ENCODE assay signal across 22 cellular contexts in the genomic region with DNA sequence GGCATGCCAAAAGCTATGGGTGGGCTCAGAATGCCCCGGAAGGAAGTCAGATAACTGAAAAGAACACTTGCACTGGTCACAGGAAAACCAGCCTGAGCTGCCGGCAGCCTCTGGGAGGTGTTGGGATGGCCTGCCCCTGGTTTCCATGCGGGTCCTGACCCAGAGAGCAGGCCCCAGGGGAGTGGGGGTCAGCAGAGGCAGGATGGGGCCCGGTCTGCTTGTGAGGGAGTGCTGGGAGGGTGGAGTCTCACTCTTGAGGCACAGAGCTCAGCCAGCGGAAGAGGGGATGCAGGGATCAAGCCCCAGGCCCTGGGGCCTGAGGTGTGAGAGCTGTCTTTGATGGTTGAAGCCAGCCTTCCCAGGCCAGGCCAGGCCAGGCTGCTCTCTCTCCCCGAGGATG. TPM values are rescaled to one million over a fixed set of nuclear protein-coding genes. Genes with fewer than 3 reads are reported as not detected.
DNase-seq lines count a peak whose midpoint lies in the region; ATAC-seq and TF ChIP-seq lines count a peak whose summit lies in the region.
"Had no signal": no experiment of that assay in that cellular context is flagged by ENCODE, and none has a peak within 500 bp of the region (broad histone marks: within the 10 kb centered on the region; RNA-seq: fewer than 3 reads in every experiment).

No MANE protein-coding gene starts in this region.

- no peaks in the 10 kb centered on the region for H3K9me3 ChIP-seq in lower lobe of right lung
- H3K9me3 ChIP-seq in OCI-LY7 (ENCODE audit: low read length): no peaks in the 10 kb centered on the region
- H3K9me3 ChIP-seq: BLaER1 had no signal

- POLR2A ChIA-PET in naive thymus-derived CD8-positive, alpha-beta T cell (lab: Charles Lee): interaction anchor here (0.6 to 1.2 kb wide), 3 partner anchors 18 to 53 kb away, joined by 3 to 6 read pairs (median 3); partner anchors contain the start of gene ARPC4
- POLR2A ChIA-PET in OCI-LY7 (lab: Charles Lee): interaction anchor here (0.6 kb wide), 1 partner anchor 34 kb away, joined by 3 read pairs; no protein-coding TSS in a partner anchor

- no peaks in the 10 kb centered on the region for H3K27me3 Mint-ChIP-seq in stimulated activated memory B cell treated with anti-CD40 and anti-IgM and Interleukin-4, amounts not matched to agents 10 μg/mL and 1 μg/mL and 100 μg/mL, for 72 hours
- no peaks in the 10 kb centered on the region for H3K27me3 Mint-ChIP-seq in naive thymus-derived CD8-positive, alpha-beta T cell
- H3K27me3 Mint-ChIP-seq: CD4-positive, alpha-beta memory T cell had no signal

- intact Hi-C loops in left cardiac atrium (cut with DNase I) (no loop called here), left ventricle myocardium superior (cut with micrococcal nuclease) (no loop called here), lower lobe of right lung (cut with DNase I) (no loop called here), OCI-LY7 (cut with micrococcal nuclease; ENCODE audit: unreplicated experiment) (no loop called here)

- H4K20me1 ChIP-seq in OCI-LY7 (ENCODE audit: insufficient read depth, low read length): no peaks in the 10 kb centered on the region
- H4K20me1 ChIP-seq: BLaER1 had no signal

- no peak overlapping the region for H2AFZ ChIP-seq in OCI-LY7 (ENCODE audit: low read length)

- peaks cover 10% of the 10 kb centered on the region for H3K36me3 ChIP-seq in lower lobe of right lung
- H3K36me3 ChIP-seq in OCI-LY7 (ENCODE audit: insufficient read depth, low read length): peaks cover 9% of the 10 kb centered on the region; the same call in 1 of the 2 replicates

- BruUV-seq in OCI-LY7 (replicated peaks; lab: Mats Ljungman, UMichigan): no TSS peak

- TF ChIP-seq CTCF in lower lobe of right lung (IDR thresholded peaks at IDR 0.05) (no peak), OCI-LY7 (conservative IDR thresholded peaks at IDR 0.05; ENCODE audit: low read length) (no peak)

- CTCF ChIA-PET in OCI-LY7 (lab: Charles Lee; ENCODE audit: unreplicated experiment): no interaction called here

- no peak overlapping the region for H3K4me3 Mint-ChIP-seq in stimulated activated memory B cell treated with anti-CD40 and anti-IgM and Interleukin-4, amounts not matched to agents 10 μg/mL and 1 μg/mL and 100 μg/mL, for 72 hours
- no peak overlapping the region for H3K4me3 Mint-ChIP-seq in naive thymus-derived CD8-positive, alpha-beta T cell

- peaks cover 14% of the 10 kb centered on the region for H3K36me3 Mint-ChIP-seq in stimulated activated memory B cell treated with anti-CD40 and anti-IgM and Interleukin-4, amounts not matched to agents 10 μg/mL and 1 μg/mL and 100 μg/mL, for 72 hours
- H3K36me3 Mint-ChIP-seq in naive thymus-derived CD8-positive, alpha-beta T cell: peaks cover 0 to 12% (median 2%) of the 10 kb centered on the region in 3 donors

- H3K27me3 ChIP-seq in lower lobe of right lung (ENCODE audit: low read depth): no peaks in the 10 kb centered on the region
- H3K27me3 ChIP-seq: BLaER1 had no signal

- peaks cover 30% of the 10 kb centered on the region for H3K4me1 Mint-ChIP-seq in stimulated activated memory B cell treated with anti-CD40 and anti-IgM and Interleukin-4, amounts not matched to agents 10 μg/mL and 1 μg/mL and 100 μg/mL, for 72 hours
- peaks cover 12 to 37% (median 30%) of the 10 kb centered on the region in 4 donors for H3K4me1 Mint-ChIP-seq in naive thymus-derived CD8-positive, alpha-beta T cell

- peak; percentile 51 for DNase-seq in left cardiac atrium
- DNase-seq in left ventricle myocardium superior: no peak
- peak; percentile 56 to 76 for DNase-seq in Kasumi-1 (lab: John Stamatoyannopoulos, UW)
- peak; percentile 41 for DNase-seq in lower lobe of right lung
- DNase-seq in naive thymus-derived CD8-positive, alpha-beta T cell: no peak
- no peak for DNase-seq in OCI-LY7 (ENCODE audit: low spot score)
- DNase-seq: CD4-positive, alpha-beta memory T cell; DMS153; GOT3; KG1; MV-4-11; NCI-H1417; NCI-H187; NCI-H2107; NCI-H510A treated with DMSO at 0.1 percent for 48 hours; NCI-H774; SHP77 had no signal

- H3K79me2 ChIP-seq in OCI-LY7 (ENCODE audit: insufficient read depth, low read depth, low read length): no peaks in the 10 kb centered on the region; the same call in 1 of the 2 replicates

- no peak for ATAC-seq in left cardiac atrium
- no peak for ATAC-seq in left ventricle myocardium superior
- ATAC-seq in lower lobe of right lung: no peak
- ATAC-seq in stimulated activated memory B cell treated with anti-CD40 and anti-IgM and Interleukin-4, amounts not matched to agents 10 μg/mL and 1 μg/mL and 100 μg/mL, for 72 hours: no peak
- no peak for ATAC-seq in naive thymus-derived CD8-positive, alpha-beta T cell
- ATAC-seq: GM12878 had no signal

- H3K4me1 ChIP-seq in lower lobe of right lung (peaks cover 24% of the 10 kb centered on the region), OCI-LY7 (ENCODE audit: insufficient read depth, low read length, poor library complexity, severe bottlenecking) (peaks cover 16% of the 10 kb centered on the region)

- H3K4me3 ChIP-seq in lower lobe of right lung: no peak overlapping the region
- H3K4me3 ChIP-seq in OCI-LY7 (ENCODE audit: low read depth, low read length, poor library complexity, severe bottlenecking): no peak overlapping the region
- H3K4me3 ChIP-seq: BLaER1, GM12878 had no signal

- H3K9me2 ChIP-seq in OCI-LY7 (ENCODE audit: insufficient read depth, low read length): no peaks in the 10 kb centered on the region

- no peak overlapping the region for H3K4me2 ChIP-seq in OCI-LY7 (ENCODE audit: low read length)
- H3K4me2 ChIP-seq: BLaER1 had no signal

- no peaks in the 10 kb centered on the region for H3K9me3 Mint-ChIP-seq in stimulated activated memory B cell treated with anti-CD40 and anti-IgM and Interleukin-4, amounts not matched to agents 10 μg/mL and 1 μg/mL and 100 μg/mL, for 72 hours
- H3K9me3 Mint-ChIP-seq in naive thymus-derived CD8-positive, alpha-beta T cell: no peaks in the 10 kb centered on the region

- H3K27ac Mint-ChIP-seq in stimulated activated memory B cell treated with anti-CD40 and anti-IgM and Interleukin-4, amounts not matched to agents 10 μg/mL and 1 μg/mL and 100 μg/mL, for 72 hours: peak overlapping the region; percentile 24
- no peak overlapping the region for H3K27ac Mint-ChIP-seq in naive thymus-derived CD8-positive, alpha-beta T cell

- H3K27ac ChIP-seq in lower lobe of right lung: no peak overlapping the region
- H3K27ac ChIP-seq in OCI-LY7 (ENCODE audit: low read depth, low read length, poor library complexity, severe bottlenecking): no peak overlapping the region
- H3K27ac ChIP-seq: BLaER1 had no signal

RNA-seq across cellular contexts. Expression of gene RPUSD3, which starts 2.4 kb away (rescaled TPM):
- 10 to 100 TPM; 26.2 to 36.3 TPM for total RNA-seq in left cardiac atrium
- total RNA-seq in left ventricle myocardium superior: 37.9 TPM
- total RNA-seq in lower lobe of right lung: 36.5 TPM
- 10 to 100 TPM; 44.0 to 52.8 TPM for total RNA-seq in naive thymus-derived CD8-positive, alpha-beta T cell
- 10 to 100 TPM; 55.6 to 62.4 (median 59.1) TPM for polyA plus RNA-seq in naive thymus-derived CD8-positive, alpha-beta T cell
- total RNA-seq in OCI-LY7 (2014; rRNA removed; shearing (Covaris generic)): 44.2 and 47.4 TPM in 2 replicates
- 59.2 and 65.2 TPM in 2 replicates for total RNA-seq in OCI-LY7 (2022)

RNA-seq across cellular contexts. Expression of gene CIDEC, which starts 33.8 kb away (rescaled TPM):
- total RNA-seq in left cardiac atrium: 100 to 1,000 TPM in 1 of 2 donors, 10 to 100 TPM in 1; 63.3 to 127 TPM
- total RNA-seq in left ventricle myocardium superior: 2.5 TPM
- not detected for total RNA-seq in lower lobe of right lung
- total RNA-seq in naive thymus-derived CD8-positive, alpha-beta T cell: under 1 TPM in 1 of 2 experiments, not detected in 1; 0.31 TPM
- under 1 TPM in 1 of 3 donors, not detected in 2; 0.26 TPM for polyA plus RNA-seq in naive thymus-derived CD8-positive, alpha-beta T cell
- not detected in 2 replicates for total RNA-seq in OCI-LY7 (2014; rRNA removed; shearing (Covaris generic))
- total RNA-seq in OCI-LY7 (2022): not detected in 2 replicates
- total RNA-seq: A673; CD4-positive, alpha-beta memory T cell; GM12878; RPMI7951 had no signal
- polyA plus RNA-seq: CD4-positive, alpha-beta memory T cell had no signal

RNA-seq across cellular contexts. Expression of gene TTLL3, which starts 36.2 kb away (rescaled TPM):
- total RNA-seq in left cardiac atrium (10 to 100 TPM; 15.4 to 20.4 TPM), left ventricle myocardium superior (11.0 TPM), lower lobe of right lung (50.0 TPM), OCI-LY7 (2022) (127 and 136 TPM in 2 replicates)
- total RNA-seq in naive thymus-derived CD8-positive, alpha-beta T cell: 10 to 100 TPM; 64.5 to 65.6 TPM
- polyA plus RNA-seq in naive thymus-derived CD8-positive, alpha-beta T cell: 1 to 10 TPM; 1.3 to 2.5 (median 2.2) TPM
- total RNA-seq in OCI-LY7 (2014; rRNA removed; shearing (Covaris generic)): 65.4 and 65.7 TPM in 2 replicates

RNA-seq across cellular contexts. Expression of gene JAGN1, which starts 44.2 kb away (rescaled TPM):
- total RNA-seq in left cardiac atrium: 10 to 100 TPM; 20.7 to 25.6 TPM
- 18.4 TPM for total RNA-seq in left ventricle myocardium superior
- total RNA-seq in lower lobe of right lung: 23.8 TPM
- total RNA-seq in naive thymus-derived CD8-positive, alpha-beta T cell: 10 to 100 TPM; 38.0 to 40.4 TPM
- polyA plus RNA-seq in naive thymus-derived CD8-positive, alpha-beta T cell: 10 to 100 TPM; 38.4 to 48.5 (median 39.8) TPM
- 20.4 and 21.0 TPM in 2 replicates for total RNA-seq in OCI-LY7 (2014; rRNA removed; shearing (Covaris generic))
- 29.5 and 32.1 TPM in 2 replicates for total RNA-seq in OCI-LY7 (2022)

RNA-seq across cellular contexts. Expression of gene ARPC4, which starts 53.3 kb away (rescaled TPM):
- total RNA-seq in left cardiac atrium: 10 to 100 TPM; 80.8 to 96.2 TPM
- total RNA-seq in left ventricle myocardium superior: 55.3 TPM
- total RNA-seq in lower lobe of right lung: 170 TPM
- 100 to 1,000 TPM; 134 to 146 TPM for total RNA-seq in naive thymus-derived CD8-positive, alpha-beta T cell
- polyA plus RNA-seq in naive thymus-derived CD8-positive, alpha-beta T cell: 100 to 1,000 TPM; 201 to 229 (median 225) TPM
- 89.8 and 99.5 TPM in 2 replicates for total RNA-seq in OCI-LY7 (2014; rRNA removed; shearing (Covaris generic))
- 93.5 and 118 TPM in 2 replicates for total RNA-seq in OCI-LY7 (2022)

Comparison
In these comparisons a context has a peak if more than half of its experiments do, and no peak if none do; other contexts are left out.
1. DNase-seq: peak in left cardiac atrium (single experiment), Kasumi-1 (2 of 2) and lower lobe of right lung (single experiment); none in left ventricle myocardium superior (single experiment), naive thymus-derived CD8-positive, alpha-beta T cell (0 of 10) and OCI-LY7 (single experiment).
2. RNA of gene CIDEC, which starts 33.8 kb away (total RNA-seq): 63.3 to 127 TPM in left cardiac atrium; 2.5 TPM in left ventricle myocardium superior (single experiment), 0.31 TPM in naive thymus-derived CD8-positive, alpha-beta T cell, not detected in lower lobe of right lung (single experiment) and not detected in OCI-LY7; every median in the first group is over 10 times any median in the second.